ENCODE assay signal across 8 cellular contexts in the genomic region with DNA sequence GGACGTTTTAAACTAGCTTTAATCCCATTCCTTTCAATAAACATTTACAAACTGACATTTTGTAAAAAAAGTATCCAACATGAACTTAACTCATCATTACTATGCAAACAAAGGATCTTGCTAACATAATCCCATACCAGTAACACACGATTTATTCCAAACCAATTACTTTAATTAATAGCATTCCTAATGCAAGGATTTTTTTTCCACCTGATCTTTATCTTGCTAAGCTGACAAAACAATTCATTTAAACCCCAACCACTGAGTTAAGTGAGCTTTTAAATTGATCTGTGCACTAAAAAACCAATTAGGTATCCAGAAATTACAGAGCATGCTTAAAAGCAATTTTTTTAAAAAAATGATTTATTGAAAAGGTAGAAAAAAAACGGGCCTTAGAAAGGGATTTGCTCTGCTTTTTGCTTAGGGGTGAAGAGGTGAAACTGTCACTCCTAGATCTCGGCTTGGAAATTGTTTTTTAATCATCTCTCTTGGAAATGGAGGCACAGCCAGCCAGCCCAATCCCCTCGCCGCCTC. TPM values are rescaled to one million over a fixed set of nuclear protein-coding genes. Genes with fewer than 3 reads are reported as not detected.
DNase-seq lines count a peak whose midpoint lies in the region; ATAC-seq, FAIRE-seq and TF ChIP-seq lines count a peak whose summit lies in the region.

No MANE protein-coding gene starts in this region.

- WGBS in hepatocyte (ENCODE audit: low lambda C conversion rate, missing lambda C conversion rate) = 14% methylated on average over 6 of the region's 6 CpGs
- 23 to 31% (median 30%) methylated on average over 6 of the region's 6 CpGs for WGBS in small intestine, 3 donors

- H3K79me2 ChIP-seq in hepatocyte = peaks cover 41% of the 10 kb centered on the region

- peak overlapping the region; percentile 95 for H3K4me3 Mint-ChIP-seq in WTC11

- no peak for DNase-seq in WTC11 (ENCODE audit: low spot score)
- no peak for DNase-seq in hepatocyte (ENCODE audit: low spot score)
- DNase-seq in small intestine = no peak
- no peak for DNase-seq in inferior parietal cortex (ENCODE audit: extremely low spot score)
- DNase-seq in kidney tubule cell (ENCODE audit: low spot score) = no peak

- H3K4me1 ChIP-seq in HEK293 (ENCODE audit: control insufficient read depth, insufficient read depth, low read length) (peaks cover 14% of the 10 kb centered on the region), hepatocyte (ENCODE audit: insufficient read depth) (peaks cover 21% of the 10 kb centered on the region), small intestine (ENCODE audit: control insufficient read depth in 2 of 2, insufficient read depth in 1 of 2, low read depth in 1 of 2, low read length in 1 of 2) (peaks cover 0 to 2% of the 10 kb centered on the region in 2 donors)

- H3K27me3 ChIP-seq in hepatocyte (no peaks in the 10 kb centered on the region), small intestine (ENCODE audit: control insufficient read depth in 2 of 2, insufficient read depth in 2 of 2, low read length in 2 of 2) (no peaks in the 10 kb centered on the region)

- H3K4me2 ChIP-seq in hepatocyte = peak overlapping the region; percentile 82

- TF ChIP-seq CTCF in HEK293 (tag by site-specific recombination; IDR thresholded peaks at IDR 0.05) (no peak), WTC11 (IDR thresholded peaks at IDR 0.05) (no peak), hepatocyte (IDR thresholded peaks at IDR 0.05; ENCODE audit: poor library complexity) (no peak)

- CTCF ChIA-PET in HEK293 (lab: Yijun Ruan, JAX) = interaction anchor here (0.7 to 4.3 kb wide), 8 partner anchors 10 to 202 kb away, joined by 3 to 41 read pairs (median 6); no protein-coding TSS in a partner anchor
- CTCF ChIA-PET in WTC11 (lab: Charles Lee) = interaction anchor here (2.0 to 6.2 kb wide), 3 partner anchors 21 to 74 kb away, joined by 4 to 76 read pairs (median 16); no protein-coding TSS in a partner anchor

- 0 out of 2 replicates have a peak, but pooled peaks cover 4% of the 10 kb centered on the region for H3K9me3 Mint-ChIP-seq in WTC11

- H3K36me3 Mint-ChIP-seq in WTC11 = no peaks in the 10 kb centered on the region

- peaks cover 34% of the 10 kb centered on the region for H3K27me3 Mint-ChIP-seq in WTC11 (ENCODE audit: low read depth)

- H3K36me3 ChIP-seq in HEK293 (ENCODE audit: control insufficient read depth in 2 of 2, insufficient read depth in 1 of 2, low read length in 2 of 2) (peaks cover 0 to 4% of the 10 kb centered on the region in 2 experiments; a peak in 1 of 3 replicates), hepatocyte (replicated peaks; ENCODE audit: insufficient read depth, low read depth) (no peaks in the 10 kb centered on the region), small intestine (ENCODE audit: control insufficient read depth in 2 of 2, insufficient read depth in 2 of 2, low read length in 2 of 2) (no peaks in the 10 kb centered on the region)

- POLR2A ChIA-PET in HEK293 (lab: Yijun Ruan, JAX) (interaction anchor here (0.9 to 1.5 kb wide), 2 partner anchors 11 to 63 kb away, joined by 3 to 5 read pairs; no protein-coding TSS in a partner anchor), WTC11 (lab: Charles Lee) (no interaction called here)

- no peak for ATAC-seq in WTC11
- ATAC-seq in HG03108 (IDR thresholded peaks at IDR 0.05; ENCODE audit: unreplicated experiment) = no peak
- no peak for ATAC-seq in HG03469 (IDR thresholded peaks at IDR 0.05; ENCODE audit: unreplicated experiment)

- peak overlapping the region; percentile 87 for H2AFZ ChIP-seq in hepatocyte

- peak overlapping the region; percentile 79 for H3K4me3 ChIP-seq in HEK293 (ENCODE audit: low read depth, low read length)
- H3K4me3 ChIP-seq in hepatocyte = peak overlapping the region; percentile 98
- peak overlapping the region; percentile 50 to 94 for H3K4me3 ChIP-seq in small intestine (ENCODE audit: low read depth in 1 of 2, low read length in 2 of 2)

- H3K27ac ChIP-seq in HEK293 (ENCODE audit: extremely low read depth, low read depth, low read length) = no peak overlapping the region
- peak overlapping the region; percentile 68 for H3K27ac ChIP-seq in hepatocyte
- peak overlapping the region in 1 of 2 donors; percentile 88 for H3K27ac ChIP-seq in small intestine (ENCODE audit: low read depth in 1 of 2, low read length in 1 of 2)

- H3K4me1 Mint-ChIP-seq in WTC11 = peaks cover 33% of the 10 kb centered on the region

- H4K20me1 ChIP-seq in hepatocyte (ENCODE audit: insufficient read depth, poor library complexity, severe bottlenecking) = no peaks in the 10 kb centered on the region

- H3K27ac Mint-ChIP-seq in WTC11 = no peak overlapping the region

- H3K9me3 ChIP-seq in HEK293 (ENCODE audit: control insufficient read depth, insufficient read depth, low read depth, low read length) (no peaks in the 10 kb centered on the region), hepatocyte (ENCODE audit: low read depth) (no peaks in the 10 kb centered on the region), small intestine (ENCODE audit: control insufficient read depth, low read depth) (no peaks in the 10 kb centered on the region)

- H3K9me2 ChIP-seq in hepatocyte (replicated peaks; ENCODE audit: insufficient read depth) = no peaks in the 10 kb centered on the region

- FAIRE-seq in small intestine (lab: Jason Lieb, UNC) = no peak

TF ChIP-seq in HEK293, 187 proteins besides CTCF, POLR2A, EP300 and RAD21 (continues in another document):
- TF ChIP-seq ZNF274 (IDR thresholded peaks at IDR 0.05; ENCODE audit: low read length) (no peak), ZNF274 (tag by site-specific recombination; IDR thresholded peaks at IDR 0.05; ENCODE audit: borderline replicate concordance) (no peak), ZNF239 (tag by site-specific recombination; IDR thresholded peaks at IDR 0.05) (no peak), ZNF514 (tag by site-specific recombination; IDR thresholded peaks at IDR 0.05) (no peak), SCRT1 (tag by site-specific recombination; IDR thresholded peaks at IDR 0.05; ENCODE audit: borderline replicate concordance) (no peak), ZNF658 (tag by site-specific recombination; IDR thresholded peaks at IDR 0.05) (no peak), ZBTB26 (tag by site-specific recombination; optimal IDR thresholded peaks at IDR 0.05) (no peak), ZNF701 (tag by site-specific recombination; IDR thresholded peaks at IDR 0.05) (no peak), GLIS1 (tag by site-specific recombination; IDR thresholded peaks at IDR 0.05) (peak; percentile 22; the same call in 1 of the 2 replicates), KLF10 (tag by site-specific recombination; IDR thresholded peaks at IDR 0.05) (no peak), ZNF366 (tag by site-specific recombination; conservative IDR thresholded peaks at IDR 0.05) (peak; percentile 66)

TF ChIP-seq in WTC11, 78 proteins besides CTCF, POLR2A, EP300 and RAD21:
- TF ChIP-seq ZBTB21 (CRISPR knock-in tag; IDR thresholded peaks at IDR 0.05; ENCODE audit: borderline replicate concordance) (no peak), ZNF219 (CRISPR knock-in tag; IDR thresholded peaks at IDR 0.05; ENCODE audit: borderline replicate concordance) (no peak), NFE2L1 (CRISPR knock-in tag; IDR thresholded peaks at IDR 0.05) (no peak), SOX15 (CRISPR knock-in tag; IDR thresholded peaks at IDR 0.05) (no peak), PRRX2 (CRISPR knock-in tag; IDR thresholded peaks at IDR 0.05) (no peak), ZNF425 (CRISPR knock-in tag; conservative IDR thresholded peaks at IDR 0.05) (no peak)
- TF ChIP-seq, protein P1, sequence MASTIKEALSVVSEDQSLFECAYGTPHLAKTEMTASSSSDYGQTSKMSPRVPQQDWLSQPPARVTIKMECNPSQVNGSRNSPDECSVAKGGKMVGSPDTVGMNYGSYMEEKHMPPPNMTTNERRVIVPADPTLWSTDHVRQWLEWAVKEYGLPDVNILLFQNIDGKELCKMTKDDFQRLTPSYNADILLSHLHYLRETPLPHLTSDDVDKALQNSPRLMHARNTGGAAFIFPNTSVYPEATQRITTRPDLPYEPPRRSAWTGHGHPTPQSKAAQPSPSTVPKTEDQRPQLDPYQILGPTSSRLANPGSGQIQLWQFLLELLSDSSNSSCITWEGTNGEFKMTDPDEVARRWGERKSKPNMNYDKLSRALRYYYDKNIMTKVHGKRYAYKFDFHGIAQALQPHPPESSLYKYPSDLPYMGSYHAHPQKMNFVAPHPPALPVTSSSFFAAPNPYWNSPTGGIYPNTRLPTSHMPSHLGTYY (CRISPR knock-in tag; IDR thresholded peaks at IDR 0.05) = no peak
- TF ChIP-seq, protein P2, sequence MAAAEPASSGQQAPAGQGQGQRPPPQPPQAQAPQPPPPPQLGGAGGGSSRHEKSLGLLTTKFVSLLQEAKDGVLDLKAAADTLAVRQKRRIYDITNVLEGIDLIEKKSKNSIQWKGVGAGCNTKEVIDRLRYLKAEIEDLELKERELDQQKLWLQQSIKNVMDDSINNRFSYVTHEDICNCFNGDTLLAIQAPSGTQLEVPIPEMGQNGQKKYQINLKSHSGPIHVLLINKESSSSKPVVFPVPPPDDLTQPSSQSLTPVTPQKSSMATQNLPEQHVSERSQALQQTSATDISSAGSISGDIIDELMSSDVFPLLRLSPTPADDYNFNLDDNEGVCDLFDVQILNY (CRISPR knock-in tag; IDR thresholded peaks at IDR 0.05) = no peak
TF ChIP-seq in WTC11: peak in this region for 0.

RNA-seq across cellular contexts. Expression of gene SH3BP5, which starts 1.2 kb away (rescaled TPM):
- total RNA-seq in WTC11 (2021) = 5.1 to 7.2 TPM (median 5.9 TPM) in 3 replicates
- 16.3 and 19.9 TPM in 2 replicates for total RNA-seq in hepatocyte
- polyA plus RNA-seq in hepatocyte = 15.9 and 17.0 TPM in 2 replicates
- 10 to 100 TPM in 2 of 3 donors, 1 to 10 TPM in 1; 4.9 to 24.0 (median 14.3) TPM for polyA plus RNA-seq in small intestine
